15 cellular contexts compared by ENCODE assay signal in the genomic region with DNA sequence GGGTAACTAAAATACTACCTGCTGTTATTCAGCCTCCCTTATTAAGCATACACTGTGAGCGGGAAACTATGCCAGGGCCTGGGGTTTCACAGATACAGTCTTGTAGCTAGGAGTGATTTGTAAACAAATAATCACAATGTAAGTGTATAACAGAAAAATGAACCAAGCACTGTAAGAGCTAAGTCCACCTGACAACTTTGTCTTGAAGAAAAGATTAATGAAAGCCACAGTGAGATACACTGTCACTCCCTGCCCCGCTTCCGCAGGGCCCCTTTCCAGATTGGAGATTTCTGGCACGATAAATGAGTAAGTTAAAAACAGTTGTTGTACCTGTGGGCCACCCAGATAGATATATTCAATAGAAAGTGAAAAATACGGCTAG. TPM values are rescaled to one million over a fixed set of nuclear protein-coding genes. Genes with fewer than 3 reads are reported as not detected.
A peak's percentile ranks its signal among the peaks of the same experiment; 100 is the strongest.
DNase-seq lines count a peak whose midpoint lies in the region; ATAC-seq lines count a peak whose summit lies in the region.
"Had no signal": no experiment of that assay in that cellular context is flagged by ENCODE, and none has a peak within 500 bp of the region (broad histone marks: within the 10 kb centered on the region; RNA-seq: fewer than 3 reads in every experiment).

No MANE protein-coding gene starts in this region.

- H3K9me3 ChIP-seq in effector memory CD4-positive, alpha-beta T cell (ENCODE audit: control insufficient read depth, low read length): no peaks in the 10 kb centered on the region
- H3K9me3 ChIP-seq: upper lobe of left lung had no signal

- POLR2A ChIA-PET in activated CD4-positive, alpha-beta memory T cell treated with anti-CD3 and anti-CD28 coated beads, Interleukin-2, amount 10 ng/mL, durations not matched to agents 7 days and 5 days (lab: Charles Lee): interaction anchor here (0.7 to 10.4 kb wide), 9 partner anchors 9 to 123 kb away, joined by 3 to 232 read pairs (median 52); a partner anchor contains a TSS

- H3K27me3 Mint-ChIP-seq in activated CD4-positive, alpha-beta memory T cell treated with anti-CD3 and anti-CD28 coated beads, Interleukin-2, amount 10 ng/mL, durations not matched to agents 7 days and 5 days: no peaks in the 10 kb centered on the region
- no peaks in the 10 kb centered on the region for H3K27me3 Mint-ChIP-seq in stimulated activated memory B cell treated with anti-CD40 and anti-IgM and Interleukin-4, amounts not matched to agents 10 μg/mL and 1 μg/mL and 100 μg/mL, for 72 hours

- H3K4me3 ChIP-seq in effector memory CD4-positive, alpha-beta T cell (ENCODE audit: insufficient read depth, low read depth, low read length, poor library complexity, severe bottlenecking): peak overlapping the region; percentile 68
- H3K4me3 ChIP-seq: upper lobe of left lung had no signal

- H3K27ac Mint-ChIP-seq in activated CD4-positive, alpha-beta memory T cell treated with anti-CD3 and anti-CD28 coated beads, Interleukin-2, amount 10 ng/mL, durations not matched to agents 7 days and 5 days: peak overlapping the region; percentile 95
- H3K27ac Mint-ChIP-seq in stimulated activated memory B cell treated with anti-CD40 and anti-IgM and Interleukin-4, amounts not matched to agents 10 μg/mL and 1 μg/mL and 100 μg/mL, for 72 hours: peak overlapping the region; percentile 42
- H3K27ac Mint-ChIP-seq: nephron progenitor cell had no signal

- H3K4me3 Mint-ChIP-seq in activated CD4-positive, alpha-beta memory T cell treated with anti-CD3 and anti-CD28 coated beads, Interleukin-2, amount 10 ng/mL, durations not matched to agents 7 days and 5 days: peak overlapping the region; percentile 71
- no peak overlapping the region for H3K4me3 Mint-ChIP-seq in stimulated activated memory B cell treated with anti-CD40 and anti-IgM and Interleukin-4, amounts not matched to agents 10 μg/mL and 1 μg/mL and 100 μg/mL, for 72 hours
- H3K4me3 Mint-ChIP-seq: nephron progenitor cell had no signal

- CTCF ChIA-PET in activated CD4-positive, alpha-beta memory T cell treated with anti-CD3 and anti-CD28 coated beads, Interleukin-2, amount 10 ng/mL, durations not matched to agents 7 days and 5 days (lab: Charles Lee): interaction anchor here (1.1 to 3.5 kb wide), 5 partner anchors 19 to 127 kb away, joined by 3 to 18 read pairs (median 4); a partner anchor contains a TSS

- H3K27ac ChIP-seq in effector memory CD4-positive, alpha-beta T cell (ENCODE audit: insufficient read depth, low read length, poor library complexity, severe bottlenecking): peak overlapping the region; percentile 97
- H3K27ac ChIP-seq: VCaP had no signal

- peaks cover 67% of the 10 kb centered on the region for H3K4me1 ChIP-seq in effector memory CD4-positive, alpha-beta T cell (ENCODE audit: control insufficient read depth, insufficient read depth, low read length, poor library complexity, severe bottlenecking)

- peak; percentile 22 for DNase-seq in activated naive CD4-positive, alpha-beta T cell treated with Interleukin-2 at 50 U/mL for 16 hours
- no peak for DNase-seq in activated naive CD4-positive, alpha-beta T cell treated with anti-CD3 and anti-CD28 coated beads, Interleukin-2, amount 50 U/mL, for 16 hours
- DNase-seq in activated CD4-positive, alpha-beta memory T cell treated with anti-CD3 and anti-CD28 coated beads, Interleukin-2, amount 10 ng/mL, durations not matched to agents 7 days and 5 days: no peak
- peak in 2 of 3 donors; percentile 28 to 43 for DNase-seq in effector memory CD4-positive, alpha-beta T cell
- no peak for DNase-seq in DMS 273 treated with DMSO at 0.1 percent for 48 hours (lab: John Stamatoyannopoulos, UW)
- DNase-seq in stimulated activated CD4-positive, alpha-beta T cell treated with anti-CD3 and anti-CD28 coated beads, Interleukin-4, amount 100 ng/mL, for 4 hours: no peak
- DNase-seq: foreskin fibroblast, NCI-H1694, nephron progenitor cell, retina had no signal

- peaks cover 7% of the 10 kb centered on the region for H3K36me3 ChIP-seq in effector memory CD4-positive, alpha-beta T cell (ENCODE audit: control insufficient read depth, insufficient read depth, low read length)
- H3K36me3 ChIP-seq: upper lobe of left lung had no signal

- peaks cover 67% of the 10 kb centered on the region for H3K4me1 Mint-ChIP-seq in activated CD4-positive, alpha-beta memory T cell treated with anti-CD3 and anti-CD28 coated beads, Interleukin-2, amount 10 ng/mL, durations not matched to agents 7 days and 5 days
- H3K4me1 Mint-ChIP-seq in stimulated activated memory B cell treated with anti-CD40 and anti-IgM and Interleukin-4, amounts not matched to agents 10 μg/mL and 1 μg/mL and 100 μg/mL, for 72 hours: peaks cover 57% of the 10 kb centered on the region

- H3K9me3 Mint-ChIP-seq in activated CD4-positive, alpha-beta memory T cell treated with anti-CD3 and anti-CD28 coated beads, Interleukin-2, amount 10 ng/mL, durations not matched to agents 7 days and 5 days: peaks cover 2% of the 10 kb centered on the region
- no peaks in the 10 kb centered on the region for H3K9me3 Mint-ChIP-seq in stimulated activated memory B cell treated with anti-CD40 and anti-IgM and Interleukin-4, amounts not matched to agents 10 μg/mL and 1 μg/mL and 100 μg/mL, for 72 hours

- no peak for ATAC-seq in stimulated activated memory B cell treated with anti-CD40 and anti-IgM and Interleukin-4, amounts not matched to agents 10 μg/mL and 1 μg/mL and 100 μg/mL, for 72 hours
- ATAC-seq in HG03342 (IDR thresholded peaks at IDR 0.05; ENCODE audit: unreplicated experiment): no peak

- no peaks in the 10 kb centered on the region for H3K27me3 ChIP-seq in effector memory CD4-positive, alpha-beta T cell (replicated peaks; ENCODE audit: control insufficient read depth, insufficient read depth, low read length, poor library complexity, severe bottlenecking)
- H3K27me3 ChIP-seq: upper lobe of left lung had no signal

- peaks cover 63% of the 10 kb centered on the region for H3K36me3 Mint-ChIP-seq in activated CD4-positive, alpha-beta memory T cell treated with anti-CD3 and anti-CD28 coated beads, Interleukin-2, amount 10 ng/mL, durations not matched to agents 7 days and 5 days (ENCODE audit: low read depth)
- H3K36me3 Mint-ChIP-seq in stimulated activated memory B cell treated with anti-CD40 and anti-IgM and Interleukin-4, amounts not matched to agents 10 μg/mL and 1 μg/mL and 100 μg/mL, for 72 hours: peaks cover 18% of the 10 kb centered on the region

RNA-seq across cellular contexts. Expression of a gene that starts 4.8 kb away (rescaled TPM):
- total RNA-seq in activated CD4-positive, alpha-beta memory T cell treated with anti-CD3 and anti-CD28 coated beads, Interleukin-2, amount 10 ng/mL, durations not matched to agents 7 days and 5 days: 10 to 100 TPM; 59.3 to 62.6 TPM

RNA-seq across cellular contexts. Expression of a gene that starts 48.5 kb away (rescaled TPM):
- total RNA-seq in activated CD4-positive, alpha-beta memory T cell treated with anti-CD3 and anti-CD28 coated beads, Interleukin-2, amount 10 ng/mL, durations not matched to agents 7 days and 5 days: not detected
- total RNA-seq: M059J had no signal

Comparison
In these comparisons a context has a peak if more than half of its experiments do, and no peak if none do; other contexts are left out.
1. DNase-seq: peak in activated naive CD4-positive, alpha-beta T cell treated with Interleukin-2 at 50 U/mL for 16 hours (single experiment) and effector memory CD4-positive, alpha-beta T cell (2 of 3); none in activated naive CD4-positive, alpha-beta T cell treated with anti-CD3 and anti-CD28 coated beads, Interleukin-2, amount 50 U/mL, for 16 hours (single experiment), activated CD4-positive, alpha-beta memory T cell treated with anti-CD3 and anti-CD28 coated beads, Interleukin-2, amount 10 ng/mL, durations not matched to agents 7 days and 5 days (single experiment), DMS 273 treated with DMSO at 0.1 percent for 48 hours (single experiment) and stimulated activated CD4-positive, alpha-beta T cell treated with anti-CD3 and anti-CD28 coated beads, Interleukin-4, amount 100 ng/mL, for 4 hours (0 of 2).